3 cellular contexts compared by ENCODE assay signal in the genomic region with DNA sequence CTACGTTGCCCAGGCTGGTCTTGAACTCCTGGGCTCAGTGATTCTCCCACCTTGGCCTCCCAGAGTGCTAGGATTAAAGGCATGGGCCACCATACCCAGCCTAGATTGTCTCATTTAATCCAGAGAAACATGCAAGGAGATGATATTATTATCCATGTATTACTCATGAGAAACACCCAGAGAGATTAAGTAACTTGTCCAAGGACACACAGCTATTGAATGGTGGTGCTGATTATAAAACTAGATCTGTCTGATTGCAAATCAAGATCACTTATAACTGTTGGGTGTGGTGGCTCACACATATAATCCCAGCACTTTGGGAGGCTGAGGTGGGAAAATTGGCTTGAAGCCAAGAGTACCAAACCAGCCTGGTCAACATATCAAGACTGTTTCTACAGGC.
TF ChIP-seq lines count a peak whose summit lies in the region.

No MANE protein-coding gene starts in this region.

TF ChIP-seq in Ishikawa, 13 proteins besides CTCF, POLR2A, EP300 and RAD21:
- TF ChIP-seq NFIC (IDR thresholded peaks at IDR 0.05) (peak; percentile 37; the same call in 1 of the 2 replicates), CEBPB (IDR thresholded peaks at IDR 0.05) (no peak)

TF ChIP-seq in WTC11, 78 proteins besides CTCF, POLR2A, EP300 and RAD21:
- TF ChIP-seq MYBL2 (CRISPR knock-in tag; IDR thresholded peaks at IDR 0.05) (no peak), ZNF121 (CRISPR knock-in tag; IDR thresholded peaks at IDR 0.05) (peak; percentile 46; the same call in 1 of the 2 replicates)
- TF ChIP-seq, protein P1, sequence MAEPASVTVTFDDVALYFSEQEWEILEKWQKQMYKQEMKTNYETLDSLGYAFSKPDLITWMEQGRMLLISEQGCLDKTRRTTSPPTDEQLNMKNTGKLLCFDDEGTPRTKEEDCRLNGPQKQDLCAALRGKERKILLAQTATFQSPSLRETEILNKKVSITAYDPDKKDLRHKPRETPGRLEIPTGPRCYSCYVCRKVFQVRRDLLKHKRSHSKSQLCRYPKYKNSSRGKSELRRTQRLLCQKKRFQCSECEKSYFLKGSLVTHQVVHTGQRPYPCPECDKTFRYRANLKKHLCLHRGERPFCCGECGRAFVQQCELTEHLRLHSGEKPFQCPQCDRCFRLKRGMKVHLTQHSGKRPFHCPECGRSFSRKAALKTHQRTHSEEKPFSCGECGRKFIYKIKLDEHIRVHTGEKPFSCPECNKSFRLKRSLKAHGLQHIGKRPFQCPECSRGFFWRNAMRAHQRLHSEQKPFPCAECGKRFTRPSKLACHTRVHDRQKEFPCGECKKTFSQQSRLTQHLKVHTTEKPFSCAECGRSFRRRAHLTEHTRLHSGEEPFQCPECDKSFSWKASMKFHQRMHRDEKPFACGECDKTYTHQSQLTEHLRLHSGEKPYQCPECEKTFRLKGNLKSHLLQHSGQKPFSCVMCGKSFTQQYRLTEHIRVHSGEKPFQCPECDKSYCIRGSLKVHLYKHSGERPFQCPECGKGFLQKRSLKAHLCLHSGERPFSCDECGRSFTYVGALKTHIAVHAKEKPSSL (CRISPR knock-in tag; conservative IDR thresholded peaks at IDR 0.05): no peak

TF ChIP-seq in H1, 55 proteins besides CTCF, POLR2A, EP300 and RAD21:
- TF ChIP-seq KDM1A (IDR thresholded peaks at IDR 0.05; ENCODE audit: borderline replicate concordance, low read length) (peak; percentile 60; the same call in 1 of the 2 replicates), BACH1 (IDR thresholded peaks at IDR 0.05; ENCODE audit: low read length) (no peak)
